8 cellular contexts compared by ENCODE assay signal in the genomic region with DNA sequence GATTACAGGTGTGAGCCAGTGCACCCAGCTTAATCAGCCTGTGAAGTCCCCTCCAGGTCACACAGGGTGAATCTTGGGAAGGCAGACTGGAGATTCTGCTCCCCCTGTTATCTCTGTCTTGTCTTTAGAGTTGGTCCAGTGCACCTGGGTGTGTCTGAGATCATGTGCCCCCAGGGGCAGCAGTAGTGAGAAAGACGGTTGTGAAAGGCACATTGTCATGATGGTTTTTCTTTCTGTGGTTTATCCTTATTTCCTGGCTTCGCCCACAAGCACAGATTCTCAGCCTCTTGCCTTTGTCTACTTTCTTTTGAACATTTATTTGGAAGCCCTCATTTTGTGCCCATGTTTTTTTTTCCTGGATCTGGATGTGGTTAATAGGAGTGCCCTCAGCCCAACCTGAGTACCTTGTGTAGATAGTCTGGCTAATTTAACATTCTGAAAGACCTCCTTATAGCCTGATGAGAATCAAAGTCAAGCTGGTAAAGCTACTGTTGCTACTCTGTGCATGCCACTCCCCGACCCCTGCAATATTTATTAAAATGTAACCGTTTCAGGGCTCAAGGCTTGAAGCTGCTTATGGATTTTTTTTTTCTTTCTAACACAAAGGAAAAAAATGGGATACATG. TPM values are rescaled to one million over a fixed set of nuclear protein-coding genes. Genes with fewer than 3 reads are reported as not detected.
DNase-seq lines count a peak whose midpoint lies in the region; ATAC-seq, FAIRE-seq and TF ChIP-seq lines count a peak whose summit lies in the region.

No MANE protein-coding gene starts in this region.

- WGBS in pancreas, 2 donors, result 89 to 93% methylated on average over 4 of the region's 4 CpGs

- ATAC-seq in HG03060 (IDR thresholded peaks at IDR 0.05; ENCODE audit: low read depth, unreplicated experiment) (peak; percentile 81), pancreas (no peak)

- H3K27me3 ChIP-seq in pancreas, result no peaks in the 10 kb centered on the region

- no peak overlapping the region for H3K27ac ChIP-seq in pancreas

- DNase-seq in SIG-M5 treated with dmso at 0.1 percent for 504 hours (lab: John Stamatoyannopoulos, UW; ENCODE audit: unreplicated experiment) (peak; percentile 78), SIG-M5 (lab: John Stamatoyannopoulos, UW) (no peak), RPMI8226 (peak; percentile 28), islet precursor cell (peak; percentile 89), anterior cingulate cortex (lab: John Stamatoyannopoulos, UW) (no peak), cerebellar nuclear complex (lab: John Stamatoyannopoulos, UW) (no peak), pancreas (no peak)

- no peaks in the 10 kb centered on the region for H3K36me3 ChIP-seq in pancreas

- no peaks in the 10 kb centered on the region for H3K9me3 ChIP-seq in pancreas

- H3K4me3 ChIP-seq in pancreas, result no peak overlapping the region

- intact Hi-C loops in pancreas (cut with DNase I), result no loop called here

- H3K4me1 ChIP-seq in pancreas, result peaks cover 0 to 19% (median 4%) of the 10 kb centered on the region in 3 donors

- no peak for FAIRE-seq in pancreas (lab: Jason Lieb, UNC)

- TF ChIP-seq CTCF in pancreas (IDR thresholded peaks at IDR 0.05), result no peak

RNA-seq across cellular contexts. Expression of gene UCK2, which starts 23.7 kb away (rescaled TPM):
- total RNA-seq in pancreas, result 10 to 100 TPM; 13.0 to 25.5 (median 17.0) TPM
- 10 to 100 TPM; 10.6 to 11.1 TPM for polyA plus RNA-seq in pancreas

Comparison
In these comparisons a context has a peak if more than half of its experiments do, and no peak if none do; other contexts are left out.
1. DNase-seq: peak in SIG-M5 treated with dmso at 0.1 percent for 504 hours (single experiment), RPMI8226 (single experiment) and islet precursor cell (single experiment); none in SIG-M5 (single experiment), anterior cingulate cortex (0 of 58), cerebellar nuclear complex (0 of 2) and pancreas (0 of 6).